14 cellular contexts compared by ENCODE assay signal in genomic region chr22:49334976-49335375, GRCh38.
"Had no signal": no experiment of that assay in that cellular context is flagged by ENCODE, and none has a peak within 500 bp of the region (broad histone marks: within the 10 kb centered on the region; RNA-seq: fewer than 3 reads in every experiment).

No MANE protein-coding gene starts in this region.

- H3K36me3 ChIP-seq: thyroid gland had no signal

- H3K27ac ChIP-seq: parathyroid adenoma, skin epidermis, thyroid gland had no signal

- H3K9ac ChIP-seq: parathyroid adenoma had no signal

- H3K4me1 ChIP-seq: parathyroid adenoma, thyroid gland had no signal

- H3K4me3 Mint-ChIP-seq: activated CD8-positive, alpha-beta T cell treated with anti-CD3 and anti-CD28 coated beads, Interleukin-2, amount 10 ng/mL, durations not matched to agents 7 days and 5 days; activated naive CD4-positive, alpha-beta T cell treated with anti-CD3 and anti-CD28 coated beads, Interleukin-2, amount 10 ng/mL, durations not matched to agents 7 days and 5 days; brain; natural killer cell treated with Interleukin-12 subunit alpha and Interleukin-12 subunit beta and Interleukin-15 and Interleukin-18, amount 100 ng/mL, for 72 hours; T-helper 1 cell treated with Interleukin-12 subunit alpha and Interleukin-12 subunit beta and Interleukin-4 antibody, amounts not matched to agents 30 μg/mL and 1 μg/mL, for 36 hours; WTC11 had no signal

- H3K27me3 ChIP-seq: thyroid gland had no signal

- H3K27ac Mint-ChIP-seq: activated CD8-positive, alpha-beta T cell treated with anti-CD3 and anti-CD28 coated beads, Interleukin-2, amount 10 ng/mL, durations not matched to agents 7 days and 5 days; activated naive CD4-positive, alpha-beta T cell treated with anti-CD3 and anti-CD28 coated beads, Interleukin-2, amount 10 ng/mL, durations not matched to agents 7 days and 5 days; natural killer cell treated with Interleukin-12 subunit alpha and Interleukin-12 subunit beta and Interleukin-15 and Interleukin-18, amount 100 ng/mL, for 72 hours; T-helper 1 cell treated with Interleukin-12 subunit alpha and Interleukin-12 subunit beta and Interleukin-4 antibody, amounts not matched to agents 30 μg/mL and 1 μg/mL, for 36 hours; WTC11 had no signal

- H3K4me1 Mint-ChIP-seq: activated naive CD4-positive, alpha-beta T cell treated with anti-CD3 and anti-CD28 coated beads, Interleukin-2, amount 10 ng/mL, durations not matched to agents 7 days and 5 days had no signal

- H3K4me3 ChIP-seq: mucosa of descending colon, skin epidermis, thyroid gland had no signal

- H3K9me3 Mint-ChIP-seq: activated naive CD4-positive, alpha-beta T cell treated with anti-CD3 and anti-CD28 coated beads, Interleukin-2, amount 10 ng/mL, durations not matched to agents 7 days and 5 days; natural killer cell treated with Interleukin-12 subunit alpha and Interleukin-12 subunit beta and Interleukin-15 and Interleukin-18, amount 100 ng/mL, for 72 hours; T-helper 1 cell treated with Interleukin-12 subunit alpha and Interleukin-12 subunit beta and Interleukin-4 antibody, amounts not matched to agents 30 μg/mL and 1 μg/mL, for 36 hours; WTC11 had no signal

- H3K79me2 ChIP-seq: parathyroid adenoma had no signal

- DNase-seq: activated CD4-positive, alpha-beta T cell treated with anti-CD3 and anti-CD28 coated beads for 48 hours; activated CD8-positive, alpha-beta T cell treated with anti-CD3 and anti-CD28 coated beads, Interleukin-2, amount 10 ng/mL, durations not matched to agents 7 days and 5 days; activated naive CD4-positive, alpha-beta T cell treated with anti-CD3 and anti-CD28 coated beads, Interleukin-2, amount 10 ng/mL, durations not matched to agents 7 days and 5 days; dermis blood vessel endothelial cell; hippocampal formation; mammary epithelial cell; mucosa of descending colon; thyroid gland had no signal

- H3K9me3 ChIP-seq: mucosa of descending colon, thyroid gland had no signal

- H3K36me3 Mint-ChIP-seq: activated naive CD4-positive, alpha-beta T cell treated with anti-CD3 and anti-CD28 coated beads, Interleukin-2, amount 10 ng/mL, durations not matched to agents 7 days and 5 days; brain; natural killer cell treated with Interleukin-12 subunit alpha and Interleukin-12 subunit beta and Interleukin-15 and Interleukin-18, amount 100 ng/mL, for 72 hours; WTC11 had no signal

- H2AFZ ChIP-seq: parathyroid adenoma had no signal
